In the genomic region with DNA sequence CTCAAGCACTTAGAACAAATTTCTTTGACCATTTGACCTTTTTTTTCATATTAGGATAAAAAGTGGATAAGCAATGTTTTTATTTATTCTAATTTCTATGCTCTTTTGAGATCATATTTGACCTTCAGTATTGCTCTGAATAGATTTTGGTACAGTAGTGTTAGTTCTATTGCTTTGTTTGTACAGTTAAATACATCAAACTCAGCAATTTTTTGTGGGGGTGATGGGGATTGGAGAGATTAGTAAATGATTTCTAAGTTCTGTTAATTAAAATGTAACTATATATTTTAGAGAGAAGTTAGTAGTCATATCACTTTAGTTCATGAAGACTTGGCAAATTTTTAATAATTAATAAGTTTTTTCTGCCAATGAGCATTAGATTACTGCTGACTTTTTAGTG, we compare ENCODE assay signal across 2 cellular contexts.
TF ChIP-seq lines count a peak whose summit lies in the region.

No MANE protein-coding gene starts in this region.

TF ChIP-seq in HepG2, 621 proteins besides CTCF, POLR2A, EP300 and RAD21:
- no peak for TF ChIP-seq AKAP8 (CRISPR knock-in tag; IDR thresholded peaks at IDR 0.05)
- peak; percentile 34 to 44; a peak in 3 of 4 replicates for TF ChIP-seq MAFK (conservative IDR thresholded peaks at IDR 0.05 in 1 of 2, IDR thresholded peaks at IDR 0.05 in 1 of 2; ENCODE audit: low read length in 2 of 2)
- no peak for TF ChIP-seq ZBTB26 (CRISPR knock-in tag; IDR thresholded peaks at IDR 0.05; ENCODE audit: borderline replicate concordance)
- TF ChIP-seq ZNF768 (CRISPR knock-in tag; IDR thresholded peaks at IDR 0.05), result no peak
- peak; percentile 33; the same call in 1 of the 2 replicates for TF ChIP-seq MAFF (IDR thresholded peaks at IDR 0.05; ENCODE audit: low read depth, low read length)
- TF ChIP-seq SOX6 (IDR thresholded peaks at IDR 0.05), result no peak
- TF ChIP-seq SOX6 (CRISPR knock-in tag; IDR thresholded peaks at IDR 0.05), result no peak
- TF ChIP-seq RAD51 (IDR thresholded peaks at IDR 0.05; ENCODE audit: borderline replicate concordance), result no peak
- no peak for TF ChIP-seq GFI1 (CRISPR knock-in tag; IDR thresholded peaks at IDR 0.05; ENCODE audit: borderline replicate concordance)
- TF ChIP-seq, protein P1, sequence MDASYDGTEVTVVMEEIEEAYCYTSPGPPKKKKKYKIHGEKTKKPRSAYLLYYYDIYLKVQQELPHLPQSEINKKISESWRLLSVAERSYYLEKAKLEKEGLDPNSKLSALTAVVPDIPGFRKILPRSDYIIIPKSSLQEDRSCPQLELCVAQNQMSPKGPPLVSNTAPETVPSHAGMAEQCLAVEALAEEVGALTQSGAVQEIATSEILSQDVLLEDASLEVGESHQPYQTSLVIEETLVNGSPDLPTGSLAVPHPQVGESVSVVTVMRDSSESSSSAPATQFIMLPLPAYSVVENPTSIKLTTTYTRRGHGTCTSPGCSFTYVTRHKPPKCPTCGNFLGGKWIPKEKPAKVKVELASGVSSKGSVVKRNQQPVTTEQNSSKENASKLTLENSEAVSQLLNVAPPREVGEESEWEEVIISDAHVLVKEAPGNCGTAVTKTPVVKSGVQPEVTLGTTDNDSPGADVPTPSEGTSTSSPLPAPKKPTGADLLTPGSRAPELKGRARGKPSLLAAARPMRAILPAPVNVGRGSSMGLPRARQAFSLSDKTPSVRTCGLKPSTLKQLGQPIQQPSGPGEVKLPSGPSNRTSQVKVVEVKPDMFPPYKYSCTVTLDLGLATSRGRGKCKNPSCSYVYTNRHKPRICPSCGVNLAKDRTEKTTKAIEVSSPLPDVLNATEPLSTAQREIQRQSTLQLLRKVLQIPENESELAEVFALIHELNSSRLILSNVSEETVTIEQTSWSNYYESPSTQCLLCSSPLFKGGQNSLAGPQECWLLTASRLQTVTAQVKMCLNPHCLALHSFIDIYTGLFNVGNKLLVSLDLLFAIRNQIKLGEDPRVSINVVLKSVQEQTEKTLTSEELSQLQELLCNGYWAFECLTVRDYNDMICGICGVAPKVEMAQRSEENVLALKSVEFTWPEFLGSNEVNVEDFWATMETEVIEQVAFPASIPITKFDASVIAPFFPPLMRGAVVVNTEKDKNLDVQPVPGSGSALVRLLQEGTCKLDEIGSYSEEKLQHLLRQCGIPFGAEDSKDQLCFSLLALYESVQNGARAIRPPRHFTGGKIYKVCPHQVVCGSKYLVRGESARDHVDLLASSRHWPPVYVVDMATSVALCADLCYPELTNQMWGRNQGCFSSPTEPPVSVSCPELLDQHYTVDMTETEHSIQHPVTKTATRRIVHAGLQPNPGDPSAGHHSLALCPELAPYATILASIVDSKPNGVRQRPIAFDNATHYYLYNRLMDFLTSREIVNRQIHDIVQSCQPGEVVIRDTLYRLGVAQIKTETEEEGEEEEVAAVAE (CRISPR knock-in tag; IDR thresholded peaks at IDR 0.05; ENCODE audit: borderline replicate concordance), result no peak
- TF ChIP-seq ZNF678 (CRISPR knock-in tag; IDR thresholded peaks at IDR 0.05), result no peak
- TF ChIP-seq MZF1 (CRISPR knock-in tag; IDR thresholded peaks at IDR 0.05; ENCODE audit: borderline replicate concordance), result no peak
- TF ChIP-seq BCLAF1 (IDR thresholded peaks at IDR 0.05), result no peak
- TF ChIP-seq CBX5 (CRISPR knock-in tag; IDR thresholded peaks at IDR 0.05; ENCODE audit: borderline replicate concordance), result no peak
- TF ChIP-seq SIX4 (CRISPR knock-in tag; IDR thresholded peaks at IDR 0.05), result no peak

TF ChIP-seq in K562, 482 proteins besides CTCF, POLR2A, EP300 and RAD21:
- TF ChIP-seq ZBTB12 (CRISPR knock-in tag; IDR thresholded peaks at IDR 0.05) (no peak), ZNF316 (IDR thresholded peaks at IDR 0.05) (peak; percentile 82), GABPB2 (CRISPR knock-in tag; conservative IDR thresholded peaks at IDR 0.05) (no peak), E2F1 (CRISPR knock-in tag; IDR thresholded peaks at IDR 0.05) (no peak), CBFA2T2 (conservative IDR thresholded peaks at IDR 0.05) (no peak), HMBOX1 (IDR thresholded peaks at IDR 0.05) (no peak), TBP (optimal IDR thresholded peaks at IDR 0.05; ENCODE audit: low read depth, low read length) (no peak), ARNT (IDR thresholded peaks at IDR 0.05) (no peak), JUN (IDR thresholded peaks at IDR 0.05; ENCODE audit: borderline replicate concordance, low read depth, low read length) (no peak), JUN (CRISPR knock-in tag; IDR thresholded peaks at IDR 0.05; ENCODE audit: borderline replicate concordance) (no peak), ETS1 (conservative IDR thresholded peaks at IDR 0.05; ENCODE audit: control insufficient read depth, low read depth, low read length) (no peak), MAFG (tag; conservative IDR thresholded peaks at IDR 0.05) (peak; percentile 59), C11orf30 (IDR thresholded peaks at IDR 0.05; ENCODE audit: low read depth) (peak; percentile 70), RNF219 (CRISPR knock-in tag; IDR thresholded peaks at IDR 0.05) (no peak)
- TF ChIP-seq, protein P2, sequence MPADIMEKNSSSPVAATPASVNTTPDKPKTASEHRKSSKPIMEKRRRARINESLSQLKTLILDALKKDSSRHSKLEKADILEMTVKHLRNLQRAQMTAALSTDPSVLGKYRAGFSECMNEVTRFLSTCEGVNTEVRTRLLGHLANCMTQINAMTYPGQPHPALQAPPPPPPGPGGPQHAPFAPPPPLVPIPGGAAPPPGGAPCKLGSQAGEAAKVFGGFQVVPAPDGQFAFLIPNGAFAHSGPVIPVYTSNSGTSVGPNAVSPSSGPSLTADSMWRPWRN (IDR thresholded peaks at IDR 0.05; ENCODE audit: low read depth), result no peak
- TF ChIP-seq, protein P3, sequence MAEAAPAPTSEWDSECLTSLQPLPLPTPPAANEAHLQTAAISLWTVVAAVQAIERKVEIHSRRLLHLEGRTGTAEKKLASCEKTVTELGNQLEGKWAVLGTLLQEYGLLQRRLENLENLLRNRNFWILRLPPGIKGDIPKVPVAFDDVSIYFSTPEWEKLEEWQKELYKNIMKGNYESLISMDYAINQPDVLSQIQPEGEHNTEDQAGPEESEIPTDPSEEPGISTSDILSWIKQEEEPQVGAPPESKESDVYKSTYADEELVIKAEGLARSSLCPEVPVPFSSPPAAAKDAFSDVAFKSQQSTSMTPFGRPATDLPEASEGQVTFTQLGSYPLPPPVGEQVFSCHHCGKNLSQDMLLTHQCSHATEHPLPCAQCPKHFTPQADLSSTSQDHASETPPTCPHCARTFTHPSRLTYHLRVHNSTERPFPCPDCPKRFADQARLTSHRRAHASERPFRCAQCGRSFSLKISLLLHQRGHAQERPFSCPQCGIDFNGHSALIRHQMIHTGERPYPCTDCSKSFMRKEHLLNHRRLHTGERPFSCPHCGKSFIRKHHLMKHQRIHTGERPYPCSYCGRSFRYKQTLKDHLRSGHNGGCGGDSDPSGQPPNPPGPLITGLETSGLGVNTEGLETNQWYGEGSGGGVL (CRISPR knock-in tag; IDR thresholded peaks at IDR 0.05), result no peak
